Comparison of ENCODE assay signal across 14 cellular contexts in the genomic region with DNA sequence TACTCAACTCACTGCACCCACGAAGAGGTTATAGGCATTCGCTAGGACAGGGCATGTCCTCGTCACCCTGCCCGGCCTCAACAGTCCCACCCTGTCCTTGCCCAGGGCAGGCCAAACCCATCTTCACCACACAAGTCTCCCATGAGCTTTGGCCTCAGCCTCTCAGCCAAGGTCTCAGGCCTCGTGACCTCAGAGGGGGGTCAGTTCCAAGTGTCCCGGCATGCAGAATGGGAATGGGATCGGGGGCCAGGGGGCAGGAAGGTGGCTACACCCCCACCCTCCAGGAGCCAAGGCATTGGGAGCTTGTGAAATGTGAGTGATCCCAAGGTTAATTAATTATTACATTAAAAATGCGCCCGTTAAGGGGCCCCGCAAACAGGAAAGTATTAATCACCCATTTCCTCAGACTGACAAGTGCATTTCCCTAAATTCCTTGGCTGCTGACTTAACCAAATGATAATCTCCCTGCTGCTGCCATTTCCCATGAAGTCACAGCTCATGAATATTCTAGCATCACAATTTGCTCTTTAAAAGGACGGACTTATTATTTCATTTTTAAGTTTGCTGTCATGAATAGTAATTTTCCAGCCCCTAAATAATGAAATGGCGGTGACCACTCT. TPM values are rescaled to one million over a fixed set of nuclear protein-coding genes. Genes with fewer than 3 reads are reported as not detected.
DNase-seq lines count a peak whose midpoint lies in the region; ATAC-seq and TF ChIP-seq lines count a peak whose summit lies in the region.
"Had no signal": no experiment of that assay in that cellular context is flagged by ENCODE, and none has a peak within 500 bp of the region (broad histone marks: within the 10 kb centered on the region; RNA-seq: fewer than 3 reads in every experiment).

No MANE protein-coding gene starts in this region.

- H3K4me1 ChIP-seq in A673 (ENCODE audit: insufficient read depth, low read length, poor library complexity, severe bottlenecking): peaks cover 63% of the 10 kb centered on the region

- intact Hi-C loops in A673 (cut with micrococcal nuclease; ENCODE audit: unreplicated experiment): loop anchor here (5.0 to 10.0 kb wide), 2 partner anchors 83 to 256 kb away; no protein-coding TSS in a partner anchor

- POLR2A ChIA-PET in A673 (lab: Charles Lee; ENCODE audit: low non-redundant PET): interaction anchor here (0.7 kb wide), 1 partner anchor 485 kb away, joined by 5 read pairs; no protein-coding TSS in a partner anchor

- no peaks in the 10 kb centered on the region for H3K9me3 ChIP-seq in A673 (ENCODE audit: low read depth, low read length, poor library complexity, severe bottlenecking)
- H3K9me3 ChIP-seq: heart right ventricle had no signal

- no peaks in the 10 kb centered on the region for H3K36me3 ChIP-seq in A673 (ENCODE audit: insufficient read depth, low read length, poor library complexity, severe bottlenecking)
- H3K36me3 ChIP-seq: heart right ventricle had no signal

- BruUV-seq in A673 (replicated peaks; lab: Mats Ljungman, UMichigan): no TSS peak

- peak; percentile 97 for DNase-seq in A673 (ENCODE audit: low spot score)
- peak; percentile 44 for DNase-seq in MV-4-11 (lab: John Stamatoyannopoulos, UW)
- DNase-seq in dermis blood vessel endothelial cell: peak; percentile 85
- DNase-seq in lung microvascular endothelial cell (ENCODE audit: low read depth in 2 of 2): peak; percentile 39 to 91
- DNase-seq in NCI-H1930 (lab: John Stamatoyannopoulos, UW): no peak
- DNase-seq in NCI-H1694 treated with DMSO at 0.1 percent for 48 hours (lab: John Stamatoyannopoulos, UW): no peak
- DNase-seq in NCI-H510A treated with DMSO at 0.1 percent for 48 hours (lab: John Stamatoyannopoulos, UW): no peak
- DNase-seq: heart right ventricle; NCI-H2029; NCI-H446 treated with DMSO at 0.1 percent for 48 hours; retina; stimulated activated CD4-positive, alpha-beta T cell treated with anti-CD3 and anti-CD28 coated beads, Interleukin-1b, Interleukin-23, amount 100 ng/mL, for 48 hours had no signal

- H3K27me3 ChIP-seq in A673 (replicated peaks; ENCODE audit: insufficient read depth, low read depth, low read length, poor library complexity): no peaks in the 10 kb centered on the region

- CTCF ChIA-PET in A673 (lab: Charles Lee): interaction anchor here (0.5 to 1.3 kb wide), 3 partner anchors 20 to 665 kb away, joined by 3 to 7 read pairs (median 4); no protein-coding TSS in a partner anchor

- no peak for ATAC-seq in HG02763 (IDR thresholded peaks at IDR 0.05; ENCODE audit: unreplicated experiment)
- ATAC-seq: GM23338 had no signal

- H3K27ac ChIP-seq in A673 (ENCODE audit: low read depth, low read length, poor library complexity, severe bottlenecking): peak overlapping the region; percentile 98

- TF ChIP-seq CTCF in A673 (conservative IDR thresholded peaks at IDR 0.05; ENCODE audit: low read depth, low read length): no peak

- peak overlapping the region; percentile 14 for H3K4me3 ChIP-seq in A673 (ENCODE audit: low read depth, low read length, poor library complexity, severe bottlenecking)
- H3K4me3 ChIP-seq: GM23338, heart right ventricle had no signal

RNA-seq across cellular contexts. Expression of gene UBAC1, which starts 8.0 kb away (rescaled TPM):
- total RNA-seq in A673 (2021) (58.2 and 63.8 TPM in 2 replicates), dermis blood vessel endothelial cell (35.9 and 36.2 TPM in 2 replicates), lung microvascular endothelial cell (22.2 and 24.0 TPM in 2 replicates)

Comparison
In these comparisons a context has a peak if more than half of its experiments do, and no peak if none do; other contexts are left out.
1. DNase-seq: peak in A673 (single experiment), MV-4-11 (single experiment), dermis blood vessel endothelial cell (single experiment) and lung microvascular endothelial cell (2 of 2); none in NCI-H1930 (0 of 2), NCI-H1694 treated with DMSO at 0.1 percent for 48 hours (single experiment) and NCI-H510A treated with DMSO at 0.1 percent for 48 hours (single experiment).